8 cellular contexts compared by ENCODE assay signal in genomic region chr2:113138428-113139322, GRCh38. TPM values are rescaled to one million over a fixed set of nuclear protein-coding genes. Genes with fewer than 3 reads are reported as not detected.
DNase-seq lines count a peak whose midpoint lies in the region; ATAC-seq and TF ChIP-seq lines count a peak whose summit lies in the region.

No MANE protein-coding gene starts in this region.

- intact Hi-C loops in upper lobe of right lung (cut with DNase I), result no loop called here

- no peak overlapping the region for H3K4me3 ChIP-seq in HFF-Myc (replicated peaks; ENCODE audit: low read depth, low read length)
- H3K4me3 ChIP-seq in WERI-Rb-1 (ENCODE audit: low read depth, low read length), result no peak overlapping the region
- H3K4me3 ChIP-seq in duodenal mucosa (ENCODE audit: low read depth in 1 of 2, low read length in 2 of 2), result peak overlapping the region; percentile 30 to 40
- H3K4me3 ChIP-seq in upper lobe of right lung, result no peak overlapping the region

- peak; percentile 36 for DNase-seq in NCI-H1436 (lab: John Stamatoyannopoulos, UW)
- no peak for DNase-seq in NCI-H1436 treated with DMSO at 0.1 percent for 48 hours (lab: John Stamatoyannopoulos, UW)
- peak; percentile 71 for DNase-seq in HFF-Myc (ENCODE audit: extremely low read depth, low read depth)
- peak; percentile 12 for DNase-seq in NCI-H2107 (lab: John Stamatoyannopoulos, UW)
- peak; percentile 48 for DNase-seq in WERI-Rb-1
- peak; percentile 83 for DNase-seq in medulla oblongata (ENCODE audit: extremely low spot score)
- DNase-seq in upper lobe of right lung, result no peak

- H3K9me3 ChIP-seq in WERI-Rb-1 (ENCODE audit: severe bottlenecking), result no peaks in the 10 kb centered on the region
- H3K9me3 ChIP-seq in duodenal mucosa (ENCODE audit: control insufficient read depth in 1 of 2, low read length in 2 of 2), result no peaks in the 10 kb centered on the region
- H3K9me3 ChIP-seq in upper lobe of right lung, result no peaks in the 10 kb centered on the region

- peak overlapping the region; percentile 0 to 4 for H3K9ac ChIP-seq in duodenal mucosa (ENCODE audit: low read depth in 1 of 2, low read length in 2 of 2)

- peak; percentile 87 for ATAC-seq in upper lobe of right lung

- H3K27ac ChIP-seq in WERI-Rb-1 (0 out of 2 replicates have a peak overlapping the region, but pooled peaks have one; percentile 3), duodenal mucosa (ENCODE audit: low read depth, low read length) (no peak overlapping the region), upper lobe of right lung (no peak overlapping the region)

- H3K36me3 ChIP-seq in WERI-Rb-1, result no peaks in the 10 kb centered on the region
- no peaks in the 10 kb centered on the region for H3K36me3 ChIP-seq in duodenal mucosa (ENCODE audit: control insufficient read depth in 1 of 2, insufficient read depth in 2 of 2, low read length in 2 of 2)
- no peaks in the 10 kb centered on the region for H3K36me3 ChIP-seq in upper lobe of right lung

- H3K4me1 ChIP-seq in duodenal mucosa (ENCODE audit: control insufficient read depth in 1 of 2, insufficient read depth in 2 of 2, low read length in 2 of 2) (peaks cover 9 to 11% of the 10 kb centered on the region in 2 donors), upper lobe of right lung (peaks cover 2% of the 10 kb centered on the region)

- TF ChIP-seq CTCF in HFF-Myc (IDR thresholded peaks at IDR 0.05; ENCODE audit: low read depth, low read length, missing control alignments), result peak; percentile 66
- TF ChIP-seq CTCF in WERI-Rb-1 (IDR thresholded peaks at IDR 0.05; ENCODE audit: low read depth, low read length), result peak; percentile 54
- TF ChIP-seq CTCF in upper lobe of right lung (IDR thresholded peaks at IDR 0.05), result peak; percentile 89

- no peaks in the 10 kb centered on the region for H3K27me3 ChIP-seq in WERI-Rb-1 (ENCODE audit: insufficient read depth, low read depth, severe bottlenecking)
- H3K27me3 ChIP-seq in duodenal mucosa (ENCODE audit: control insufficient read depth in 1 of 2, insufficient read depth in 2 of 2, low read length in 2 of 2), result no peaks in the 10 kb centered on the region
- no peaks in the 10 kb centered on the region for H3K27me3 ChIP-seq in upper lobe of right lung

RNA-seq across cellular contexts. Expression of gene IL1RN, which starts 11.3 kb away (rescaled TPM):
- 41.7 TPM for total RNA-seq in upper lobe of right lung

RNA-seq across cellular contexts. Expression of gene PSD4, which starts 35.1 kb away (rescaled TPM):
- 37.8 TPM for total RNA-seq in upper lobe of right lung

Comparison
In these comparisons a context has a peak if more than half of its experiments do, and no peak if none do; other contexts are left out.
1. DNase-seq: peak in NCI-H1436 (single experiment), HFF-Myc (single experiment), NCI-H2107 (single experiment), WERI-Rb-1 (single experiment) and medulla oblongata (single experiment); none in NCI-H1436 treated with DMSO at 0.1 percent for 48 hours (single experiment) and upper lobe of right lung (single experiment).
2. H3K4me3 ChIP-seq: peak in duodenal mucosa (2 of 2); none in HFF-Myc (single experiment), WERI-Rb-1 (single experiment) and upper lobe of right lung (single experiment).
3. Peak in every context shown above with its lines, with median percentiles within 50 percentile points of each other: CTCF ChIP-seq.